Comparison of ENCODE assay signal across 8 cellular contexts in genomic region chr4:113756005-113756410, GRCh38. TPM values are rescaled to one million over a fixed set of nuclear protein-coding genes. Genes with fewer than 3 reads are reported as not detected.
DNase-seq lines count a peak whose midpoint lies in the region; ATAC-seq, FAIRE-seq and TF ChIP-seq lines count a peak whose summit lies in the region.

No MANE protein-coding gene starts in this region.

- in situ Hi-C loops in brain microvascular endothelial cell (cut with HindIII; ENCODE audit: low pct_ligation_motif_present, low sequenced_read_pairs): no loop called here

- 54% methylated on average over 1 of the region's 1 CpG for WGBS in esophagus muscularis mucosa

- no peaks in the 10 kb centered on the region for H3K9me3 ChIP-seq in esophagus muscularis mucosa

- TF ChIP-seq POLR2A in GM12891 (IDR thresholded peaks at IDR 0.05; ENCODE audit: low read depth, low read length) (no peak), esophagus muscularis mucosa (IDR thresholded peaks at IDR 0.05; ENCODE audit: low read depth) (no peak)

- no peak for TF ChIP-seq EP300 in esophagus muscularis mucosa (IDR thresholded peaks at IDR 0.05)

- ATAC-seq in GM21515 (IDR thresholded peaks at IDR 0.05; ENCODE audit: unreplicated experiment) (peak; percentile 63), HG03571 (IDR thresholded peaks at IDR 0.05; ENCODE audit: unreplicated experiment) (peak; percentile 66)

- intact Hi-C loops in posterior vena cava (cut with DNase I) (no loop called here), esophagus muscularis mucosa (cut with DNase I) (no loop called here)

- TF ChIP-seq CTCF in brain microvascular endothelial cell (IDR thresholded peaks at IDR 0.05; ENCODE audit: low read depth, low read length, missing control alignments) (no peak), esophagus muscularis mucosa (IDR thresholded peaks at IDR 0.05) (no peak)

- FAIRE-seq in GM12891 (lab: Jason Lieb, UNC): no peak

- DNase-seq in GM12891 (ENCODE audit: insufficient read length, low spot score): no peak
- peak; percentile 43 for DNase-seq in brain microvascular endothelial cell
- no peak for DNase-seq in posterior vena cava (ENCODE audit: low spot score)
- DNase-seq in stimulated activated naive CD4-positive, alpha-beta T cell treated with Interleukin-2 at 50 U/mL for 16 hours (lab: John Stamatoyannopoulos, UW): no peak
- DNase-seq in esophagus muscularis mucosa (ENCODE audit: extremely low spot score): no peak
- DNase-seq in NCI-H1436 (lab: John Stamatoyannopoulos, UW): no peak

- H3K4me3 ChIP-seq in brain microvascular endothelial cell (ENCODE audit: low read depth, low read length) (no peak overlapping the region), esophagus muscularis mucosa (no peak overlapping the region)

- H3K27ac ChIP-seq in brain microvascular endothelial cell: no peak overlapping the region
- peak overlapping the region in 2 of 4 donors; percentile 4 for H3K27ac ChIP-seq in esophagus muscularis mucosa (replicated peaks in 1 of 4)

- H3K27me3 ChIP-seq in brain microvascular endothelial cell (replicated peaks) (no peaks in the 10 kb centered on the region), esophagus muscularis mucosa (no peaks in the 10 kb centered on the region)

- no peaks in the 10 kb centered on the region for H3K36me3 ChIP-seq in brain microvascular endothelial cell (replicated peaks)
- H3K36me3 ChIP-seq in esophagus muscularis mucosa: no peaks in the 10 kb centered on the region

- peaks cover 15 to 47% (median 44%) of the 10 kb centered on the region in 4 donors for H3K4me1 ChIP-seq in esophagus muscularis mucosa

TF ChIP-seq in GM12891, 5 proteins besides CTCF, POLR2A, EP300 and RAD21:
- TF ChIP-seq SPI1 (IDR thresholded peaks at IDR 0.05; ENCODE audit: low read depth, low read length): peak; percentile 84
- TF ChIP-seq TAF1 (IDR thresholded peaks at IDR 0.05; ENCODE audit: low read depth, low read length): no peak

RNA-seq across cellular contexts. Expression of gene CAMK2D, which starts 5.5 kb away (rescaled TPM):
- polyA plus RNA-seq in GM12891 (2012; ENCODE audit: low read depth, missing spikeins): 11.1 TPM
- total RNA-seq in posterior vena cava (10 to 100 TPM; 51.5 to 67.2 TPM), esophagus muscularis mucosa (10 to 100 TPM; 48.2 to 66.2 (median 51.2) TPM)
